Comparison of ENCODE assay signal across 22 cellular contexts in genomic region chr12:53185582-53186153, GRCh38. TPM values are rescaled to one million over a fixed set of nuclear protein-coding genes. Genes with fewer than 3 reads are reported as not detected.
DNase-seq lines count a peak whose midpoint lies in the region; ATAC-seq, FAIRE-seq and TF ChIP-seq lines count a peak whose summit lies in the region.
"Had no signal": no experiment of that assay in that cellular context is flagged by ENCODE, and none has a peak within 500 bp of the region (broad histone marks: within the 10 kb centered on the region; RNA-seq: fewer than 3 reads in every experiment).

No MANE protein-coding gene starts in this region.

- H3K4me1 Mint-ChIP-seq in activated T-cell treated with anti-CD3 and anti-CD28 coated beads, Interleukin-2, amount 50 U/mL, for 24 hours (ENCODE audit: low read depth), result peaks cover 56% of the 10 kb centered on the region
- H3K4me1 Mint-ChIP-seq in activated T-cell treated with anti-CD3 and anti-CD28 coated beads, Interleukin-2, amount 50 U/mL, for 4 hours (ENCODE audit: low read depth), result peaks cover 46% of the 10 kb centered on the region
- H3K4me1 Mint-ChIP-seq in astrocyte (ENCODE audit: low read depth, unreplicated experiment), result peaks cover 18% of the 10 kb centered on the region
- peaks cover 30 to 73% (median 63%) of the 10 kb centered on the region in 4 donors for H3K4me1 Mint-ChIP-seq in naive thymus-derived CD8-positive, alpha-beta T cell
- H3K4me1 Mint-ChIP-seq in activated T-helper 1 cell treated with anti-CD3 and anti-CD28 coated beads, Interleukin-12 subunit alpha, Interleukin-12 subunit beta, Interleukin-2, Interleukin-4 antibody, amounts not matched to agents 30 ng/mL and 10 ng/mL and 1 ng/mL, durations not matched to agents 14 hours and 24 hours and 36 hours (ENCODE audit: low read depth), result peaks cover 41% of the 10 kb centered on the region

- H3K4me3 ChIP-seq in HCT116 (replicated peaks in 1 of 2; ENCODE audit: low read depth in 1 of 2, low read length in 2 of 2) (no peak overlapping the region), astrocyte (ENCODE audit: insufficient read depth, low read depth, low read length) (no peak overlapping the region)
- H3K4me3 ChIP-seq: GM12878, K562, lower lobe of right lung, pancreas, Peyer's patch, SK-N-MC, vagina had no signal

- no peak for DNase-seq in activated T-cell treated with anti-CD3 and anti-CD28 coated beads, Interleukin-2, amount 50 U/mL, for 24 hours
- DNase-seq in activated T-cell treated with anti-CD3 and anti-CD28 coated beads, Interleukin-2, amount 50 U/mL, for 4 hours, result no peak
- DNase-seq in HCT116 (ENCODE audit: low read depth, low spot score), result no peak
- DNase-seq in astrocyte (ENCODE audit: low read depth), result no peak
- DNase-seq in naive thymus-derived CD8-positive, alpha-beta T cell, result no peak
- DNase-seq in activated T-helper 1 cell treated with anti-CD3 and anti-CD28 coated beads, Interleukin-12 subunit alpha, Interleukin-12 subunit beta, Interleukin-2, Interleukin-4 antibody, amounts not matched to agents 30 ng/mL and 10 ng/mL and 1 ng/mL, durations not matched to agents 14 hours and 24 hours and 36 hours (ENCODE audit: low spot score), result no peak
- DNase-seq in mucosa of gallbladder (ENCODE audit: low spot score), result no peak
- DNase-seq: activated CD4-positive, alpha-beta T cell treated with anti-CD3 and anti-CD28 coated beads for 4 hours; activated effector memory CD4-positive, alpha-beta T cell treated with Interleukin-2 at 50 U/mL for 16 hours; COR-L47; glutamatergic neuron; lower lobe of right lung; NCI-H774; pancreas; Peyer's patch; stimulated activated CD4-positive, alpha-beta T cell treated with anti-CD3 and anti-CD28 coated beads, Interleukin-1b, Interleukin-23, amount 100 ng/mL, for 48 hours had no signal

- H4K20me1 ChIP-seq in HCT116 (ENCODE audit: insufficient read depth), result no peaks in the 10 kb centered on the region
- peaks cover 45% of the 10 kb centered on the region for H4K20me1 ChIP-seq in astrocyte (ENCODE audit: insufficient read depth, low read length)

- peak overlapping the region; percentile 38 for H3K27ac Mint-ChIP-seq in activated T-cell treated with anti-CD3 and anti-CD28 coated beads, Interleukin-2, amount 50 U/mL, for 24 hours
- H3K27ac Mint-ChIP-seq in astrocyte (ENCODE audit: unreplicated experiment), result peak overlapping the region; percentile 5
- peak overlapping the region in 9 of 10 donors; percentile 27 to 90 (median 58) for H3K27ac Mint-ChIP-seq in naive thymus-derived CD8-positive, alpha-beta T cell
- H3K27ac Mint-ChIP-seq in activated T-helper 1 cell treated with anti-CD3 and anti-CD28 coated beads, Interleukin-12 subunit alpha, Interleukin-12 subunit beta, Interleukin-2, Interleukin-4 antibody, amounts not matched to agents 30 ng/mL and 10 ng/mL and 1 ng/mL, durations not matched to agents 14 hours and 24 hours and 36 hours, result no peak overlapping the region
- H3K27ac Mint-ChIP-seq: dendritic cell treated with granulocyte-macrophage colony-stimulating factor and Interleukin-4, amounts not matched to agents 40 ng/mL and 50 ng/mL, for 4 days had no signal

- peaks cover 94% of the 10 kb centered on the region for H3K36me3 Mint-ChIP-seq in activated T-cell treated with anti-CD3 and anti-CD28 coated beads, Interleukin-2, amount 50 U/mL, for 24 hours (ENCODE audit: low read depth)
- H3K36me3 Mint-ChIP-seq in activated T-cell treated with anti-CD3 and anti-CD28 coated beads, Interleukin-2, amount 50 U/mL, for 4 hours (ENCODE audit: insufficient read depth), result peaks cover 29% of the 10 kb centered on the region
- H3K36me3 Mint-ChIP-seq in astrocyte (ENCODE audit: low read depth, unreplicated experiment), result peaks cover 39% of the 10 kb centered on the region
- peaks cover 0 to 78% (median 13%) of the 10 kb centered on the region in 3 donors for H3K36me3 Mint-ChIP-seq in naive thymus-derived CD8-positive, alpha-beta T cell
- H3K36me3 Mint-ChIP-seq in activated T-helper 1 cell treated with anti-CD3 and anti-CD28 coated beads, Interleukin-12 subunit alpha, Interleukin-12 subunit beta, Interleukin-2, Interleukin-4 antibody, amounts not matched to agents 30 ng/mL and 10 ng/mL and 1 ng/mL, durations not matched to agents 14 hours and 24 hours and 36 hours (ENCODE audit: low read depth), result peaks cover 66% of the 10 kb centered on the region

- no peak for ATAC-seq in activated T-cell treated with anti-CD3 and anti-CD28 coated beads, Interleukin-2, amount 50 U/mL, for 4 hours
- ATAC-seq in HCT116 (no peak), GM21619 (IDR thresholded peaks at IDR 0.05; ENCODE audit: unreplicated experiment) (no peak)
- no peak for ATAC-seq in naive thymus-derived CD8-positive, alpha-beta T cell
- ATAC-seq: GM12878, K562, lower lobe of right lung, pancreas had no signal

- H3K9me2 ChIP-seq in HCT116 (ENCODE audit: insufficient read depth), result no peaks in the 10 kb centered on the region

- peaks cover 34% of the 10 kb centered on the region for H3K79me2 ChIP-seq in HCT116 (ENCODE audit: insufficient read depth, low read length)
- peaks cover 37% of the 10 kb centered on the region for H3K79me2 ChIP-seq in astrocyte (ENCODE audit: insufficient read depth, low read length)

- no peaks in the 10 kb centered on the region for H3K9me3 Mint-ChIP-seq in activated T-cell treated with anti-CD3 and anti-CD28 coated beads, Interleukin-2, amount 50 U/mL, for 24 hours
- H3K9me3 Mint-ChIP-seq in activated T-cell treated with anti-CD3 and anti-CD28 coated beads, Interleukin-2, amount 50 U/mL, for 4 hours, result no peaks in the 10 kb centered on the region
- no peaks in the 10 kb centered on the region for H3K9me3 Mint-ChIP-seq in astrocyte (ENCODE audit: unreplicated experiment)
- no peaks in the 10 kb centered on the region for H3K9me3 Mint-ChIP-seq in naive thymus-derived CD8-positive, alpha-beta T cell
- H3K9me3 Mint-ChIP-seq in activated T-helper 1 cell treated with anti-CD3 and anti-CD28 coated beads, Interleukin-12 subunit alpha, Interleukin-12 subunit beta, Interleukin-2, Interleukin-4 antibody, amounts not matched to agents 30 ng/mL and 10 ng/mL and 1 ng/mL, durations not matched to agents 14 hours and 24 hours and 36 hours, result no peaks in the 10 kb centered on the region
- H3K9me3 Mint-ChIP-seq: dendritic cell treated with granulocyte-macrophage colony-stimulating factor and Interleukin-4, amounts not matched to agents 40 ng/mL and 50 ng/mL, for 4 days had no signal

- H3K4me3 Mint-ChIP-seq in activated T-cell treated with anti-CD3 and anti-CD28 coated beads, Interleukin-2, amount 50 U/mL, for 24 hours, result no peak overlapping the region
- no peak overlapping the region for H3K4me3 Mint-ChIP-seq in activated T-cell treated with anti-CD3 and anti-CD28 coated beads, Interleukin-2, amount 50 U/mL, for 4 hours
- H3K4me3 Mint-ChIP-seq in astrocyte (ENCODE audit: unreplicated experiment), result no peak overlapping the region
- H3K4me3 Mint-ChIP-seq in naive thymus-derived CD8-positive, alpha-beta T cell, result peak overlapping the region in 1 of 10 donors; percentile 10
- no peak overlapping the region for H3K4me3 Mint-ChIP-seq in activated T-helper 1 cell treated with anti-CD3 and anti-CD28 coated beads, Interleukin-12 subunit alpha, Interleukin-12 subunit beta, Interleukin-2, Interleukin-4 antibody, amounts not matched to agents 30 ng/mL and 10 ng/mL and 1 ng/mL, durations not matched to agents 14 hours and 24 hours and 36 hours
- H3K4me3 Mint-ChIP-seq: dendritic cell treated with granulocyte-macrophage colony-stimulating factor and Interleukin-4, amounts not matched to agents 40 ng/mL and 50 ng/mL, for 4 days had no signal

- no peak overlapping the region for H3K27ac ChIP-seq in HCT116 (ENCODE audit: low read depth, low read length)
- H3K27ac ChIP-seq in astrocyte (ENCODE audit: low read depth, low read length), result no peak overlapping the region
- H3K27ac ChIP-seq: lower lobe of right lung, pancreas, Peyer's patch, SK-N-MC, vagina had no signal

- H3K4me2 ChIP-seq in HCT116 (ENCODE audit: low read length) (no peak overlapping the region), astrocyte (ENCODE audit: low read length) (no peak overlapping the region)

- CTCF ChIA-PET in HCT116 (lab: Charles Lee), result interaction anchor here (0.6 to 1.5 kb wide), 2 partner anchors 11 to 91 kb away, joined by 3 to 5 read pairs; no protein-coding TSS in a partner anchor

- TF ChIP-seq POLR2A in HCT116 (IDR thresholded peaks at IDR 0.05; ENCODE audit: borderline replicate concordance, extremely low read depth, insufficient read depth, insufficient read length), result no peak

- RAD21 ChIA-PET in HCT116 (lab: Charles Lee; ENCODE audit: low non-redundant PET in 1 of 2, low total read pairs in 2 of 2, uncharacterized antibody in 2 of 2, unreplicated experiment in 2 of 2), result no interaction called here

- H3K36me3 ChIP-seq in HCT116 (ENCODE audit: control insufficient read depth in 1 of 2, insufficient read depth in 2 of 2, low read length in 2 of 2), result peaks cover 47 to 52% of the 10 kb centered on the region in 2 experiments; a peak in 3 of 4 replicates
- H3K36me3 ChIP-seq in astrocyte (ENCODE audit: insufficient read depth, low read length), result peaks cover 44% of the 10 kb centered on the region

- TF ChIP-seq RAD21 in HCT116 (IDR thresholded peaks at IDR 0.05; ENCODE audit: low read depth), result 0 out of 2 replicates have a peak, but pooled peaks have one; percentile 17

- POLR2A ChIA-PET in HCT116 (lab: Charles Lee), result no interaction called here
- POLR2A ChIA-PET in naive thymus-derived CD8-positive, alpha-beta T cell (lab: Charles Lee), result interaction anchor here (0.7 to 17.2 kb wide), 3 partner anchors 8 to 33 kb away, joined by 3 to 338 read pairs (median 3); partner anchors contain the start of gene ITGB7

- BruUV-seq in HCT116 (replicated peaks; lab: Mats Ljungman, UMichigan), result no TSS peak

- no peak for FAIRE-seq in astrocyte (lab: Jason Lieb, UNC)
- FAIRE-seq: GM12878, K562, pancreas had no signal

- peaks cover 11 to 18% of the 10 kb centered on the region in 2 experiments for H3K4me1 ChIP-seq in HCT116 (ENCODE audit: control insufficient read depth in 1 of 2, insufficient read depth in 2 of 2, low read length in 2 of 2)
- H3K4me1 ChIP-seq in astrocyte (ENCODE audit: insufficient read depth, low read length), result peaks cover 23% of the 10 kb centered on the region

- H3K9me3 ChIP-seq in HCT116 (ENCODE audit: control insufficient read depth in 1 of 2, insufficient read depth in 1 of 2, low read depth in 1 of 2, low read length in 2 of 2) (no peaks in the 10 kb centered on the region), astrocyte (ENCODE audit: insufficient read depth, low read depth, low read length) (no peaks in the 10 kb centered on the region)
- H3K9me3 ChIP-seq: lower lobe of right lung, pancreas, Peyer's patch, vagina had no signal

- H3K27me3 ChIP-seq in HCT116 (ENCODE audit: insufficient read depth, low read length) (no peaks in the 10 kb centered on the region), astrocyte (ENCODE audit: insufficient read depth, low read length) (no peaks in the 10 kb centered on the region)
- H3K27me3 ChIP-seq: pancreas, Peyer's patch, vagina had no signal

- H2AFZ ChIP-seq in HCT116 (ENCODE audit: low read depth, low read length, poor library complexity, severe bottlenecking) (no peak overlapping the region), astrocyte (ENCODE audit: low read depth, low read length) (no peak overlapping the region)

- peak; percentile 9 to 23 (median 16); a peak in 3 of 6 replicates for TF ChIP-seq CTCF in HCT116 (IDR thresholded peaks at IDR 0.05 in 2 of 3, conservative IDR thresholded peaks at IDR 0.05 in 1 of 3; ENCODE audit: borderline replicate concordance in 1 of 3, insufficient read depth in 1 of 3, low read depth in 2 of 3, low read length in 2 of 3)
- TF ChIP-seq CTCF in astrocyte (IDR thresholded peaks at IDR 0.05; ENCODE audit: insufficient read depth, low read depth, low read length), result no peak

- H3K9ac ChIP-seq in HCT116 (ENCODE audit: low read length), result no peak overlapping the region
- H3K9ac ChIP-seq in astrocyte (ENCODE audit: low read length), result no peak overlapping the region

- intact Hi-C loops in HCT116 (cut with micrococcal nuclease), result no loop called here
- intact Hi-C loops in activated T-helper 1 cell treated with anti-CD3 and anti-CD28 coated beads, Interleukin-12 subunit alpha, Interleukin-12 subunit beta, Interleukin-2, Interleukin-4 antibody, amounts not matched to agents 30 ng/mL and 10 ng/mL and 1 ng/mL, durations not matched to agents 14 hours and 24 hours and 36 hours (cut with micrococcal nuclease), result no loop called here

- no peaks in the 10 kb centered on the region for H3K27me3 Mint-ChIP-seq in activated T-cell treated with anti-CD3 and anti-CD28 coated beads, Interleukin-2, amount 50 U/mL, for 24 hours
- no peaks in the 10 kb centered on the region for H3K27me3 Mint-ChIP-seq in activated T-cell treated with anti-CD3 and anti-CD28 coated beads, Interleukin-2, amount 50 U/mL, for 4 hours (ENCODE audit: low read depth)
- H3K27me3 Mint-ChIP-seq in astrocyte (ENCODE audit: low read depth, unreplicated experiment), result no peaks in the 10 kb centered on the region
- H3K27me3 Mint-ChIP-seq in naive thymus-derived CD8-positive, alpha-beta T cell, result no peaks in the 10 kb centered on the region
- H3K27me3 Mint-ChIP-seq in activated T-helper 1 cell treated with anti-CD3 and anti-CD28 coated beads, Interleukin-12 subunit alpha, Interleukin-12 subunit beta, Interleukin-2, Interleukin-4 antibody, amounts not matched to agents 30 ng/mL and 10 ng/mL and 1 ng/mL, durations not matched to agents 14 hours and 24 hours and 36 hours (ENCODE audit: insufficient read depth), result no peaks in the 10 kb centered on the region
- H3K27me3 Mint-ChIP-seq: dendritic cell treated with granulocyte-macrophage colony-stimulating factor and Interleukin-4, amounts not matched to agents 40 ng/mL and 50 ng/mL, for 4 days had no signal

RNA-seq across cellular contexts. Expression of gene CSAD, which starts 4.9 kb away (rescaled TPM):
- total RNA-seq in activated T-cell treated with anti-CD3 and anti-CD28 coated beads, Interleukin-2, amount 50 U/mL, for 4 hours, result 10 to 100 TPM in 1 of 3 donors, 1 to 10 TPM in 2; 8.0 to 10.6 (median 9.3) TPM
- total RNA-seq in HCT116 (2021; ENCODE audit: unreplicated experiment), result 20.3 TPM
- polyA plus RNA-seq in HCT116 (2012), result 17.4 and 19.4 TPM in 2 replicates
- total RNA-seq in astrocyte, result 16.7 and 19.4 TPM in 2 replicates
- 10 to 100 TPM; 50.8 to 53.4 TPM for total RNA-seq in naive thymus-derived CD8-positive, alpha-beta T cell
- 1 to 10 TPM; 1.1 to 1.3 (median 1.2) TPM for polyA plus RNA-seq in naive thymus-derived CD8-positive, alpha-beta T cell
- 21.7 and 22.6 TPM in 2 replicates for total RNA-seq in activated T-helper 1 cell treated with anti-CD3 and anti-CD28 coated beads, Interleukin-12 subunit alpha, Interleukin-12 subunit beta, Interleukin-2, Interleukin-4 antibody, amounts not matched to agents 30 ng/mL and 10 ng/mL and 1 ng/mL, durations not matched to agents 14 hours and 24 hours and 36 hours
- total RNA-seq in mucosa of gallbladder, result 44.3 TPM

RNA-seq across cellular contexts. Expression of gene ZNF740, which starts 5.1 kb away (rescaled TPM):
- total RNA-seq in activated T-cell treated with anti-CD3 and anti-CD28 coated beads, Interleukin-2, amount 50 U/mL, for 4 hours, result 10 to 100 TPM; 29.7 to 41.5 (median 36.6) TPM
- total RNA-seq in HCT116 (2021; ENCODE audit: unreplicated experiment) (49.7 TPM), astrocyte (31.0 and 32.7 TPM in 2 replicates), mucosa of gallbladder (40.4 TPM)
- 11.8 and 13.2 TPM in 2 replicates for polyA plus RNA-seq in HCT116 (2012)
- total RNA-seq in naive thymus-derived CD8-positive, alpha-beta T cell, result 100 to 1,000 TPM; 112 to 113 TPM
- 1 to 10 TPM; 2.8 to 3.5 (median 3.1) TPM for polyA plus RNA-seq in naive thymus-derived CD8-positive, alpha-beta T cell
- total RNA-seq in activated T-helper 1 cell treated with anti-CD3 and anti-CD28 coated beads, Interleukin-12 subunit alpha, Interleukin-12 subunit beta, Interleukin-2, Interleukin-4 antibody, amounts not matched to agents 30 ng/mL and 10 ng/mL and 1 ng/mL, durations not matched to agents 14 hours and 24 hours and 36 hours, result 48.1 and 52.8 TPM in 2 replicates

RNA-seq across cellular contexts. Expression of gene ITGB7, which starts 21.4 kb away (rescaled TPM):
- total RNA-seq in activated T-cell treated with anti-CD3 and anti-CD28 coated beads, Interleukin-2, amount 50 U/mL, for 4 hours, result 100 to 1,000 TPM in 2 of 3 donors, 10 to 100 TPM in 1; 82.1 to 140 (median 124) TPM
- total RNA-seq in HCT116 (2021; ENCODE audit: unreplicated experiment) (1.9 TPM), astrocyte (0.79 and 1.3 TPM in 2 replicates), mucosa of gallbladder (5.8 TPM)
- polyA plus RNA-seq in HCT116 (2012), result 0.33 and 0.47 TPM in 2 replicates
- total RNA-seq in naive thymus-derived CD8-positive, alpha-beta T cell, result 100 to 1,000 TPM; 353 to 362 TPM
- polyA plus RNA-seq in naive thymus-derived CD8-positive, alpha-beta T cell, result 100 to 1,000 TPM; 202 to 219 (median 206) TPM
- total RNA-seq in activated T-helper 1 cell treated with anti-CD3 and anti-CD28 coated beads, Interleukin-12 subunit alpha, Interleukin-12 subunit beta, Interleukin-2, Interleukin-4 antibody, amounts not matched to agents 30 ng/mL and 10 ng/mL and 1 ng/mL, durations not matched to agents 14 hours and 24 hours and 36 hours, result 258 and 266 TPM in 2 replicates

RNA-seq across cellular contexts. Expression of gene RARG, which starts 46.3 kb away (rescaled TPM):
- 10 to 100 TPM; 34.4 to 38.4 (median 38.0) TPM for total RNA-seq in activated T-cell treated with anti-CD3 and anti-CD28 coated beads, Interleukin-2, amount 50 U/mL, for 4 hours
- total RNA-seq in HCT116 (2021; ENCODE audit: unreplicated experiment) (68.9 TPM), astrocyte (10.1 and 11.7 TPM in 2 replicates), mucosa of gallbladder (41.8 TPM)
- 50.8 and 54.4 TPM in 2 replicates for polyA plus RNA-seq in HCT116 (2012)
- total RNA-seq in naive thymus-derived CD8-positive, alpha-beta T cell, result 10 to 100 TPM; 57.8 to 60.4 TPM
- polyA plus RNA-seq in naive thymus-derived CD8-positive, alpha-beta T cell, result 10 to 100 TPM in 1 of 3 donors, 1 to 10 TPM in 2; 1.6 to 12.7 (median 3.8) TPM
- 58.6 and 61.6 TPM in 2 replicates for total RNA-seq in activated T-helper 1 cell treated with anti-CD3 and anti-CD28 coated beads, Interleukin-12 subunit alpha, Interleukin-12 subunit beta, Interleukin-2, Interleukin-4 antibody, amounts not matched to agents 30 ng/mL and 10 ng/mL and 1 ng/mL, durations not matched to agents 14 hours and 24 hours and 36 hours

Comparison
In these comparisons a context has a peak if more than half of its experiments do, and no peak if none do; other contexts are left out.
1. RNA of gene ITGB7, which starts 21.4 kb away (total RNA-seq): 353 to 362 TPM in naive thymus-derived CD8-positive, alpha-beta T cell, 258 to 266 TPM in activated T-helper 1 cell treated with anti-CD3 and anti-CD28 coated beads, Interleukin-12 subunit alpha, Interleukin-12 subunit beta, Interleukin-2, Interleukin-4 antibody, amounts not matched to agents 30 ng/mL and 10 ng/mL and 1 ng/mL, durations not matched to agents 14 hours and 24 hours and 36 hours and 82.1 to 140 TPM in activated T-cell treated with anti-CD3 and anti-CD28 coated beads, Interleukin-2, amount 50 U/mL, for 4 hours; 5.8 TPM in mucosa of gallbladder (single experiment), 1.9 TPM in HCT116 (single experiment) and 0.79 to 1.3 TPM in astrocyte; every median in the first group is over 10 times any median in the second.